Comparison of ENCODE assay signal across 19 cellular contexts in genomic region chr1:95098196-95098595, GRCh38. TPM values are rescaled to one million over a fixed set of nuclear protein-coding genes. Genes with fewer than 3 reads are reported as not detected.
DNase-seq lines count a peak whose midpoint lies in the region; FAIRE-seq and TF ChIP-seq lines count a peak whose summit lies in the region.
"Had no signal": no experiment of that assay in that cellular context is flagged by ENCODE, and none has a peak within 500 bp of the region (broad histone marks: within the 10 kb centered on the region; RNA-seq: fewer than 3 reads in every experiment).

No MANE protein-coding gene starts in this region.

- no peaks in the 10 kb centered on the region for H4K20me1 ChIP-seq in osteoblast (ENCODE audit: insufficient read depth, low read length)

- peak; percentile 80 for DNase-seq in H4 (ENCODE audit: low spot score)
- peak; percentile 48 for DNase-seq in NOMO-1 treated with dmso at 0.1 percent for 144 hours (lab: John Stamatoyannopoulos, UW; ENCODE audit: unreplicated experiment)
- DNase-seq in bronchial epithelial cell (ENCODE audit: low read depth), result no peak
- no peak for DNase-seq in osteoblast (ENCODE audit: insufficient read length, low spot score, missing footprints)
- DNase-seq in NCI-H2227 (lab: John Stamatoyannopoulos, UW; ENCODE audit: unreplicated experiment), result no peak
- DNase-seq in cerebellar nuclear complex (lab: John Stamatoyannopoulos, UW), result no peak
- DNase-seq in NCI-H226, result no peak
- DNase-seq: activated naive CD4-positive, alpha-beta T cell treated with anti-CD3 and anti-CD28 coated beads, Interleukin-2, amount 10 ng/mL, durations not matched to agents 7 days and 5 days; activated T-cell treated with anti-CD3 and anti-CD28 coated beads, Interleukin-2, amount 50 U/mL, for 48 hours; anterior cingulate cortex; DMS79; effector memory CD8-positive, alpha-beta T cell; esophagus squamous epithelium; NCI-H2171 treated with DMSO at 0.1 percent for 48 hours; NCI-H748 treated with DMSO at 0.1 percent for 48 hours; stimulated activated naive CD4-positive, alpha-beta T cell treated with Interleukin-2 at 50 U/mL for 16 hours; thyroid gland had no signal

- TF ChIP-seq CTCF in bronchial epithelial cell (IDR thresholded peaks at IDR 0.05; ENCODE audit: insufficient read depth, low read length, severe bottlenecking) (no peak), osteoblast (IDR thresholded peaks at IDR 0.05; ENCODE audit: extremely low read depth, low read depth, low read length) (no peak)

- H3K4me3 ChIP-seq in bronchial epithelial cell (ENCODE audit: low read depth, low read length) (no peak overlapping the region), osteoblast (ENCODE audit: insufficient read depth, low read length) (no peak overlapping the region)
- H3K4me3 ChIP-seq: esophagus squamous epithelium, skin epidermis, thyroid gland had no signal

- no peaks in the 10 kb centered on the region for H3K79me2 ChIP-seq in osteoblast (ENCODE audit: insufficient read depth, low read length)

- peak; percentile 90 for FAIRE-seq in bronchial epithelial cell (lab: Jason Lieb, UNC)
- FAIRE-seq: H54 had no signal

- H3K27me3 ChIP-seq in bronchial epithelial cell (ENCODE audit: control insufficient read depth, insufficient read depth, low read length) (no peaks in the 10 kb centered on the region), osteoblast (ENCODE audit: insufficient read depth, low read length) (peaks cover 10% of the 10 kb centered on the region)
- H3K27me3 ChIP-seq: thyroid gland had no signal

- no peaks in the 10 kb centered on the region for H3K9me3 ChIP-seq in osteoblast (ENCODE audit: low read depth, low read length)
- H3K9me3 ChIP-seq: esophagus squamous epithelium, thyroid gland had no signal

- peaks cover 3% of the 10 kb centered on the region for H3K4me1 ChIP-seq in osteoblast (ENCODE audit: insufficient read depth, low read length)
- H3K4me1 ChIP-seq: esophagus squamous epithelium, thyroid gland had no signal

- H3K4me2 ChIP-seq in osteoblast (ENCODE audit: insufficient read depth, low read length), result no peak overlapping the region

- H2AFZ ChIP-seq in osteoblast (ENCODE audit: low read length), result peak overlapping the region; percentile 37

- H3K36me3 ChIP-seq in bronchial epithelial cell (ENCODE audit: control insufficient read depth, insufficient read depth, low read length) (no peaks in the 10 kb centered on the region), osteoblast (ENCODE audit: insufficient read depth, low read length) (no peaks in the 10 kb centered on the region)
- H3K36me3 ChIP-seq: esophagus squamous epithelium, thyroid gland had no signal

- H3K27ac ChIP-seq in osteoblast (ENCODE audit: low read depth, low read length), result no peak overlapping the region
- H3K27ac ChIP-seq: esophagus squamous epithelium, skin epidermis, thyroid gland had no signal

RNA-seq across cellular contexts. Expression of gene TLCD4, which starts 19.0 kb away (rescaled TPM):
- total RNA-seq in H4 (2014; rRNA removed; shearing (Covaris generic)), result 5.7 and 6.0 TPM in 2 replicates
- 0.51 and 0.53 TPM in 2 replicates for total RNA-seq in bronchial epithelial cell
- 2.2 and 2.4 TPM in 2 replicates for total RNA-seq in osteoblast

RNA-seq across cellular contexts. Expression of gene ALG14, which starts 25.4 kb away (rescaled TPM):
- total RNA-seq in H4 (2014; rRNA removed; shearing (Covaris generic)), result 1.4 and 1.7 TPM in 2 replicates
- total RNA-seq in bronchial epithelial cell (0.53 and 1.3 TPM in 2 replicates), osteoblast (1.4 and 2.7 TPM in 2 replicates)

Comparison
In these comparisons a context has a peak if more than half of its experiments do, and no peak if none do; other contexts are left out.
1. DNase-seq: peak in H4 (single experiment) and NOMO-1 treated with dmso at 0.1 percent for 144 hours (single experiment); none in bronchial epithelial cell (single experiment), osteoblast (single experiment), NCI-H2227 (single experiment), cerebellar nuclear complex (0 of 2) and NCI-H226 (single experiment).